Comparison of ENCODE assay signal across 8 cellular contexts in genomic region chr6:37222125-37222967, GRCh38. TPM values are rescaled to one million over a fixed set of nuclear protein-coding genes. Genes with fewer than 3 reads are reported as not detected.
DNase-seq lines count a peak whose midpoint lies in the region; ATAC-seq, FAIRE-seq and TF ChIP-seq lines count a peak whose summit lies in the region.

No MANE protein-coding gene starts in this region.

- FAIRE-seq in K562 (lab: Jason Lieb, UNC), result peak; percentile 94

- POLR2A ChIA-PET in K562 (lab: Yijun Ruan, JAX), result interaction anchor here (0.5 to 2.1 kb wide), 10 partner anchors 9 to 136 kb away, joined by 3 to 13 read pairs (median 3); partner anchors contain the start of genes TBC1D22B and TMEM217

- DNase-seq in NCI-H146 treated with DMSO at 0.1 percent for 48 hours (lab: John Stamatoyannopoulos, UW; ENCODE audit: unreplicated experiment) (peak; percentile 99), T-helper 2 cell (peak; percentile 24 to 93 (median 46)), K562 (ENCODE audit: extremely low read depth in 1 of 4, low spot score in 3 of 4) (peak; percentile 91 to 95 (median 93)), iPS DF 19.7 (ENCODE audit: low read depth, low spot score) (peak; percentile 94), sciatic nerve (ENCODE audit: low spot score) (peak; percentile 75), NCI-H446 treated with DMSO at 0.1 percent for 48 hours (lab: John Stamatoyannopoulos, UW) (no peak)

- no peak overlapping the region for H3K27ac ChIP-seq in K562 (ENCODE audit: extremely low read depth, low read depth, low read length)

- peak overlapping the region; percentile 96 for H2AFZ ChIP-seq in K562 (ENCODE audit: low read depth, low read length)

- in situ Hi-C loops in K562 (cut with MboI), result no loop called here

- H4K20me1 ChIP-seq in K562 (replicated peaks; ENCODE audit: control insufficient read depth, insufficient read depth, low read length), result no peaks in the 10 kb centered on the region

- peak overlapping the region; percentile 52 for H3K4me3 ChIP-seq in K562

- H3K9me1 ChIP-seq in K562 (ENCODE audit: control insufficient read depth, insufficient read depth, low read length), result no peaks in the 10 kb centered on the region

- TF ChIP-seq CTCF in K562 (IDR thresholded peaks at IDR 0.05 in 2 of 3, conservative IDR thresholded peaks at IDR 0.05 in 1 of 3; ENCODE audit: insufficient read depth in 2 of 3, low read depth in 1 of 3, low read length in 3 of 3), result peak in 2 of 3 experiments; percentile 14 to 44; a peak in 2 of 6 replicates

- no peaks in the 10 kb centered on the region for H3K36me3 ChIP-seq in K562 (ENCODE audit: control insufficient read depth, insufficient read depth, low read length)

- no peaks in the 10 kb centered on the region for H3K27me3 ChIP-seq in K562 (ENCODE audit: control insufficient read depth in 2 of 2, insufficient read depth in 2 of 2, low read length in 2 of 2)

- TF ChIP-seq EP300 in K562 (IDR thresholded peaks at IDR 0.05; ENCODE audit: low read length), result no peak; the same call in 1 of the 2 replicates

- peak overlapping the region in 1 of 2 experiments; percentile 90; a peak in 2 of 4 replicates for H3K9ac ChIP-seq in K562 (ENCODE audit: insufficient read depth in 1 of 2, low read depth in 2 of 2, low read length in 2 of 2)

- 3% methylated on average over 38 of the region's 39 CpGs for WGBS in K562 (ENCODE audit: insufficient coverage, low coverage, missing lambda C conversion rate)

- peaks cover 14 to 22% of the 10 kb centered on the region in 2 experiments; a peak in 4 of 5 replicates for H3K4me1 ChIP-seq in K562 (replicated peaks in 1 of 2; ENCODE audit: control insufficient read depth in 2 of 2, insufficient read depth in 2 of 2, low read length in 2 of 2)

- BruUV-seq in K562 (replicated peaks; lab: Mats Ljungman, UMichigan), result no TSS peak

- H3K4me2 ChIP-seq in K562 (ENCODE audit: insufficient read depth, low read length), result peak overlapping the region; percentile 79

- H3K9me3 ChIP-seq in K562 (replicated peaks; ENCODE audit: control insufficient read depth, insufficient read depth, low read depth, low read length), result no peaks in the 10 kb centered on the region

- intact Hi-C loops in K562 (cut with micrococcal nuclease) (loop anchor here (2.0 kb wide), 2 partner anchors 36 to 92 kb away; partner anchors contain the start of gene TMEM217), sciatic nerve (cut with DNase I) (no loop called here)

- TF ChIP-seq POLR2A in K562 (conservative IDR thresholded peaks at IDR 0.05), result no peak

- H3K79me2 ChIP-seq in K562 (ENCODE audit: control insufficient read depth, insufficient read depth, low read length), result no peaks in the 10 kb centered on the region

- peak; percentile 90 for ATAC-seq in GM18502 (IDR thresholded peaks at IDR 0.05; ENCODE audit: poor library complexity, unreplicated experiment)
- peak; percentile 84 for ATAC-seq in HG02884 (IDR thresholded peaks at IDR 0.05; ENCODE audit: unreplicated experiment)
- ATAC-seq in K562, result peak; percentile 99
- ATAC-seq in sciatic nerve, result peak; percentile 93

- TF ChIP-seq RAD21 in K562 (CRISPR knock-in tag; conservative IDR thresholded peaks at IDR 0.05 in 1 of 2, IDR thresholded peaks at IDR 0.05 in 1 of 2), result peak; percentile 29 to 43; a peak in 3 of 4 replicates

- CTCF ChIA-PET in K562 (lab: Yijun Ruan, JAX; ENCODE audit: low intra/inter-chr PET ratio), result interaction anchor here (0.6 kb wide), 1 partner anchor 67 kb away, joined by 5 read pairs; no protein-coding TSS in a partner anchor

TF ChIP-seq in K562, 482 proteins besides CTCF, POLR2A, EP300 and RAD21 (continues in another document):
- no peak for TF ChIP-seq RBM25 (IDR thresholded peaks at IDR 0.05; ENCODE audit: low read depth, low read length, severe bottlenecking)
- TF ChIP-seq ZNF121 (CRISPR knock-in tag; conservative IDR thresholded peaks at IDR 0.05), result 0 out of 2 replicates have a peak, but pooled peaks have one; percentile 22
- TF ChIP-seq TFAP4 (CRISPR knock-in tag; IDR thresholded peaks at IDR 0.05; ENCODE audit: borderline replicate concordance), result peak; percentile 88
- TF ChIP-seq CBX1 (IDR thresholded peaks at IDR 0.05; ENCODE audit: low read depth), result 0 out of 2 replicates have a peak, but pooled peaks have one; percentile 23
- TF ChIP-seq CXXC5 (CRISPR knock-in tag; IDR thresholded peaks at IDR 0.05), result peak; percentile 44
- TF ChIP-seq CCNT2 (IDR thresholded peaks at IDR 0.05; ENCODE audit: borderline replicate concordance, extremely low read depth, insufficient read length, low read depth, low read length), result peak; percentile 56
- TF ChIP-seq SIN3A (IDR thresholded peaks at IDR 0.05; ENCODE audit: borderline replicate concordance in 2 of 2, control insufficient read depth in 1 of 2, low read depth in 2 of 2, low read length in 2 of 2), result peak; percentile 44 to 55; a peak in 2 of 4 replicates
- TF ChIP-seq BRD4 (IDR thresholded peaks at IDR 0.05), result no peak
- TF ChIP-seq RCOR1 (IDR thresholded peaks at IDR 0.05; ENCODE audit: borderline replicate concordance in 1 of 2, low read depth in 2 of 2, low read length in 2 of 2), result peak; percentile 10 to 79; a peak in 2 of 4 replicates
- TF ChIP-seq ZFP36 (IDR thresholded peaks at IDR 0.05; ENCODE audit: low read depth, low read length, partially characterized antibody), result peak; percentile 86

RNA-seq across cellular contexts. Expression of gene TBC1D22B, which starts 35.2 kb away (rescaled TPM):
- 32.9 and 35.9 TPM in 2 replicates for total RNA-seq in K562 (2011; cell fraction: chromatin; rRNA removed; ENCODE audit: low replicate concordance)
- 16.1 and 18.0 TPM in 2 replicates for total RNA-seq in K562 (2011; cell fraction: nucleolus; rRNA removed)
- 22.4 and 25.4 TPM in 2 replicates for total RNA-seq in K562 (2011; cell fraction: nucleoplasm; rRNA removed)
- 10.9 and 13.0 TPM in 2 replicates for total RNA-seq in K562 (2014; rRNA removed)
- total RNA-seq in K562 (2014; rRNA removed; fragmentation: Illumina TruSeq; extraction: Trizol), result 13.5 and 13.9 TPM in 2 replicates
- 12.3 and 13.1 TPM in 2 replicates for total RNA-seq in K562 (2015; rRNA removed; fragmentation: Illumina TruSeq; extraction: Trizol)
- 16.1 and 17.2 TPM in 2 replicates for total RNA-seq in K562 (2021)
- polyA plus RNA-seq in K562 (2011; rRNA removed), result 14.0 and 15.3 TPM in 2 replicates
- polyA plus RNA-seq in K562 (2011; cell fraction: cytosol; rRNA removed), result 11.5 and 14.7 TPM in 2 replicates
- 22.4 and 24.0 TPM in 2 replicates for polyA plus RNA-seq in K562 (2011; cell fraction: nucleus; rRNA removed)
- polyA plus RNA-seq in K562 (2012), result 12.9 and 19.1 TPM in 2 replicates
- polyA plus RNA-seq in K562 (2014; fragmentation: Illumina TruSeq; extraction: Trizol), result 21.7 and 24.2 TPM in 2 replicates
- polyA plus RNA-seq in K562 (2014; fragmentation: Nextera tagmentation; extraction: Ambion mirVana), result 1 to 10 TPM; 4.8 to 6.4 TPM
- 14.0 and 14.5 TPM in 2 replicates for polyA plus RNA-seq in K562 (2014; rRNA removed)
- polyA minus RNA-seq in K562 (2011; rRNA and poly(A)+ RNA removed), result 10.0 and 11.0 TPM in 2 replicates
- 6.8 and 8.6 TPM in 2 replicates for polyA minus RNA-seq in K562 (2011; cell fraction: cytosol; rRNA and poly(A)+ RNA removed)
- polyA minus RNA-seq in K562 (2011; cell fraction: nucleus; rRNA and poly(A)+ RNA removed), result 11.8 and 14.1 TPM in 2 replicates
- total RNA-seq in sciatic nerve, result 10.0 TPM

RNA-seq across cellular contexts. Expression of gene TMEM217, which starts 35.6 kb away (rescaled TPM):
- total RNA-seq in K562 (2011; cell fraction: chromatin; rRNA removed; ENCODE audit: low replicate concordance), result 9.2 and 9.3 TPM in 2 replicates
- 6.8 and 8.0 TPM in 2 replicates for total RNA-seq in K562 (2011; cell fraction: nucleolus; rRNA removed)
- 6.2 and 9.8 TPM in 2 replicates for total RNA-seq in K562 (2011; cell fraction: nucleoplasm; rRNA removed)
- total RNA-seq in K562 (2014; rRNA removed) (1.3 and 1.5 TPM in 2 replicates), K562 (2014; rRNA removed; fragmentation: Illumina TruSeq; extraction: Trizol) (1.6 and 2.4 TPM in 2 replicates), K562 (2015; rRNA removed; fragmentation: Illumina TruSeq; extraction: Trizol) (3.3 and 4.0 TPM in 2 replicates), K562 (2021) (1.9 and 2.0 TPM in 2 replicates), sciatic nerve (1.6 TPM)
- polyA plus RNA-seq in K562 (2011; rRNA removed) (5.0 and 8.0 TPM in 2 replicates), K562 (2014; fragmentation: Illumina TruSeq; extraction: Trizol) (1.9 and 2.3 TPM in 2 replicates), K562 (2014; fragmentation: Nextera tagmentation; extraction: Ambion mirVana) (1 to 10 TPM; 1.8 to 1.9 TPM), K562 (2014; rRNA removed) (2.8 and 3.5 TPM in 2 replicates)
- polyA plus RNA-seq in K562 (2011; cell fraction: cytosol; rRNA removed), result 3.3 and 5.8 TPM in 2 replicates
- polyA plus RNA-seq in K562 (2011; cell fraction: nucleus; rRNA removed), result 3.6 and 5.0 TPM in 2 replicates
- polyA plus RNA-seq in K562 (2012), result 3.2 and 3.5 TPM in 2 replicates
- 3.4 and 4.8 TPM in 2 replicates for polyA minus RNA-seq in K562 (2011; rRNA and poly(A)+ RNA removed)
- 1.5 and 3.3 TPM in 2 replicates for polyA minus RNA-seq in K562 (2011; cell fraction: cytosol; rRNA and poly(A)+ RNA removed)
- polyA minus RNA-seq in K562 (2011; cell fraction: nucleus; rRNA and poly(A)+ RNA removed), result 2.0 and 2.4 TPM in 2 replicates

RNA-seq across cellular contexts. Expression of gene PIM1, which starts 52.4 kb away (rescaled TPM):
- 217 and 312 TPM in 2 replicates for total RNA-seq in K562 (2011; cell fraction: chromatin; rRNA removed; ENCODE audit: low replicate concordance)
- 221 and 239 TPM in 2 replicates for total RNA-seq in K562 (2011; cell fraction: nucleolus; rRNA removed)
- total RNA-seq in K562 (2011; cell fraction: nucleoplasm; rRNA removed), result 299 and 384 TPM in 2 replicates
- total RNA-seq in K562 (2014; rRNA removed), result 169 and 190 TPM in 2 replicates
- 175 and 193 TPM in 2 replicates for total RNA-seq in K562 (2014; rRNA removed; fragmentation: Illumina TruSeq; extraction: Trizol)
- 211 and 212 TPM in 2 replicates for total RNA-seq in K562 (2015; rRNA removed; fragmentation: Illumina TruSeq; extraction: Trizol)
- total RNA-seq in K562 (2021), result 358 and 364 TPM in 2 replicates
- 296 and 429 TPM in 2 replicates for polyA plus RNA-seq in K562 (2011; rRNA removed)
- 314 and 336 TPM in 2 replicates for polyA plus RNA-seq in K562 (2011; cell fraction: cytosol; rRNA removed)
- polyA plus RNA-seq in K562 (2011; cell fraction: nucleus; rRNA removed), result 653 and 742 TPM in 2 replicates
- 412 and 745 TPM in 2 replicates for polyA plus RNA-seq in K562 (2012)
- 574 and 789 TPM in 2 replicates for polyA plus RNA-seq in K562 (2014; fragmentation: Illumina TruSeq; extraction: Trizol)
- 10 to 100 TPM; 19.0 to 62.4 TPM for polyA plus RNA-seq in K562 (2014; fragmentation: Nextera tagmentation; extraction: Ambion mirVana)
- polyA plus RNA-seq in K562 (2014; rRNA removed), result 235 and 249 TPM in 2 replicates
- 158 and 187 TPM in 2 replicates for polyA minus RNA-seq in K562 (2011; rRNA and poly(A)+ RNA removed)
- polyA minus RNA-seq in K562 (2011; cell fraction: cytosol; rRNA and poly(A)+ RNA removed), result 162 and 207 TPM in 2 replicates
- 177 and 202 TPM in 2 replicates for polyA minus RNA-seq in K562 (2011; cell fraction: nucleus; rRNA and poly(A)+ RNA removed)
- total RNA-seq in sciatic nerve, result 50.9 TPM
